ENCODE assay signal across 3 cellular contexts in genomic region chr12:89020121-89020480, GRCh38.
"Had no signal": no experiment of that assay in that cellular context is flagged by ENCODE, and none has a peak within 500 bp of the region (broad histone marks: within the 10 kb centered on the region; RNA-seq: fewer than 3 reads in every experiment).

No MANE protein-coding gene starts in this region.

- H3K9me3 ChIP-seq: mucosa of descending colon, prostate gland had no signal

- H3K27ac ChIP-seq: prostate gland, spleen had no signal

- H3K4me1 ChIP-seq: prostate gland had no signal

- H3K36me3 ChIP-seq: prostate gland, spleen had no signal

- H3K4me3 ChIP-seq: mucosa of descending colon, prostate gland had no signal
